26 cellular contexts compared by ENCODE assay signal in genomic region chr13:24022568-24022967, GRCh38.
"Had no signal": no experiment of that assay in that cellular context is flagged by ENCODE, and none has a peak within 500 bp of the region (broad histone marks: within the 10 kb centered on the region; RNA-seq: fewer than 3 reads in every experiment).

No MANE protein-coding gene starts in this region.

- H3K36me3 ChIP-seq: brain microvascular endothelial cell, left ventricle myocardium inferior, spleen, thoracic aorta had no signal

- H3K9ac ChIP-seq: SK-N-SH had no signal

- H3K4me3 ChIP-seq: left ventricle myocardium inferior, lung, mucosa of descending colon, spleen, thoracic aorta had no signal

- H3K4me2 ChIP-seq: SK-N-SH had no signal

- H3K27me3 ChIP-seq: brain microvascular endothelial cell, spleen had no signal

- H3K4me3 Mint-ChIP-seq: activated naive CD4-positive, alpha-beta T cell treated with anti-CD3 and anti-CD28 coated beads, Interleukin-2, amount 50 U/mL, for 24 hours; effector memory CD8-positive, alpha-beta T cell; natural killer cell treated with Interleukin-12 subunit alpha and Interleukin-12 subunit beta and Interleukin-15 and Interleukin-18, amount 100 ng/mL, for 72 hours; T-helper 1 cell treated with Interleukin-12 subunit alpha and Interleukin-12 subunit beta and Interleukin-4 antibody, amounts not matched to agents 30 μg/mL and 1 μg/mL, for 36 hours had no signal

- H3K27ac ChIP-seq: brain microvascular endothelial cell, left ventricle myocardium inferior, thoracic aorta, VCaP had no signal

- H3K4me1 ChIP-seq: left ventricle myocardium inferior had no signal

- H3K9me3 ChIP-seq: mucosa of descending colon, SK-N-SH, thoracic aorta had no signal

- DNase-seq: activated CD4-positive, alpha-beta T cell treated with anti-CD3 and anti-CD28 coated beads for 4 hours; activated T-cell treated with anti-CD3 and anti-CD28 coated beads, Interleukin-2, amount 50 U/mL, for 1 hour; aorta; brain microvascular endothelial cell; cortex of kidney; effector memory CD8-positive, alpha-beta T cell; foreskin melanocyte; glutamatergic neuron; islet precursor cell; left ventricle myocardium inferior; mesendoderm; mucosa of descending colon; right cardiac atrium; SK-N-SH; spleen; stimulated activated naive CD8-positive, alpha-beta T cell treated with anti-CD3 and anti-CD28 coated beads, Interleukin-15, Interleukin-2, amounts not matched to agents 100 U/mL and 50 U/mL, for 24 hours; SW 1271; T-helper 9 cell; trophoblast cell had no signal

- ATAC-seq: effector memory CD8-positive, alpha-beta T cell; mucosa of descending colon; natural killer cell treated with Interleukin-12 subunit alpha and Interleukin-12 subunit beta and Interleukin-15 and Interleukin-18, amount 100 ng/mL, for 72 hours; right cardiac atrium; stimulated activated naive CD8-positive, alpha-beta T cell treated with anti-CD3 and anti-CD28 coated beads, Interleukin-15, Interleukin-2, amounts not matched to agents 100 U/mL and 50 U/mL, for 24 hours had no signal

- H3K9me2 ChIP-seq: SK-N-SH had no signal

- H3K27ac Mint-ChIP-seq: activated naive CD4-positive, alpha-beta T cell treated with anti-CD3 and anti-CD28 coated beads, Interleukin-2, amount 50 U/mL, for 24 hours; activated T-helper 2 cell treated with anti-CD3 and anti-CD28 coated beads, Interferon-gamma antibody, Interleukin-2, Interleukin-4, amounts not matched to agents 10 μg/mL and 5 μg/mL and 100 μg/mL, durations not matched to agents 14 hours and 24 hours and 36 hours; effector memory CD8-positive, alpha-beta T cell; natural killer cell treated with Interleukin-12 subunit alpha and Interleukin-12 subunit beta and Interleukin-15 and Interleukin-18, amount 100 ng/mL, for 72 hours; T-helper 1 cell treated with Interleukin-12 subunit alpha and Interleukin-12 subunit beta and Interleukin-4 antibody, amounts not matched to agents 30 μg/mL and 1 μg/mL, for 36 hours had no signal

- H3K36me3 Mint-ChIP-seq: activated naive CD4-positive, alpha-beta T cell treated with anti-CD3 and anti-CD28 coated beads, Interleukin-2, amount 50 U/mL, for 24 hours; natural killer cell treated with Interleukin-12 subunit alpha and Interleukin-12 subunit beta and Interleukin-15 and Interleukin-18, amount 100 ng/mL, for 72 hours had no signal

- H3K9me3 Mint-ChIP-seq: activated naive CD4-positive, alpha-beta T cell treated with anti-CD3 and anti-CD28 coated beads, Interleukin-2, amount 50 U/mL, for 24 hours; activated T-helper 2 cell treated with anti-CD3 and anti-CD28 coated beads, Interferon-gamma antibody, Interleukin-2, Interleukin-4, amounts not matched to agents 10 μg/mL and 5 μg/mL and 100 μg/mL, durations not matched to agents 14 hours and 24 hours and 36 hours; effector memory CD8-positive, alpha-beta T cell; natural killer cell treated with Interleukin-12 subunit alpha and Interleukin-12 subunit beta and Interleukin-15 and Interleukin-18, amount 100 ng/mL, for 72 hours; T-helper 1 cell treated with Interleukin-12 subunit alpha and Interleukin-12 subunit beta and Interleukin-4 antibody, amounts not matched to agents 30 μg/mL and 1 μg/mL, for 36 hours had no signal

- H3K4me1 Mint-ChIP-seq: activated naive CD4-positive, alpha-beta T cell treated with anti-CD3 and anti-CD28 coated beads, Interleukin-2, amount 50 U/mL, for 24 hours had no signal
